ENCODE assay signal across 1 cellular context in genomic region chr11:72722050-72722748, GRCh38.
TF ChIP-seq lines count a peak whose summit lies in the region.

No MANE protein-coding gene starts in this region.

TF ChIP-seq in GM12878, 131 proteins besides CTCF, POLR2A, EP300 and RAD21 (continued from another document and continues in another):
- TF ChIP-seq MEF2B (IDR thresholded peaks at IDR 0.05; ENCODE audit: partially characterized antibody, poor library complexity, severe bottlenecking) = peak; percentile 46
- TF ChIP-seq RB1 (IDR thresholded peaks at IDR 0.05; ENCODE audit: borderline replicate concordance) = no peak
- TF ChIP-seq, protein P1, sequence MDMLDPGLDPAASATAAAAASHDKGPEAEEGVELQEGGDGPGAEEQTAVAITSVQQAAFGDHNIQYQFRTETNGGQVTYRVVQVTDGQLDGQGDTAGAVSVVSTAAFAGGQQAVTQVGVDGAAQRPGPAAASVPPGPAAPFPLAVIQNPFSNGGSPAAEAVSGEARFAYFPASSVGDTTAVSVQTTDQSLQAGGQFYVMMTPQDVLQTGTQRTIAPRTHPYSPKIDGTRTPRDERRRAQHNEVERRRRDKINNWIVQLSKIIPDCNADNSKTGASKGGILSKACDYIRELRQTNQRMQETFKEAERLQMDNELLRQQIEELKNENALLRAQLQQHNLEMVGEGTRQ (IDR thresholded peaks at IDR 0.05; ENCODE audit: borderline replicate concordance, low read depth, low read length) = no peak
- no peak for TF ChIP-seq ESRRA (IDR thresholded peaks at IDR 0.05; ENCODE audit: low read length)
- peak; percentile 61 to 71; a peak in 3 of 4 replicates for TF ChIP-seq BHLHE40 (IDR thresholded peaks at IDR 0.05; ENCODE audit: borderline replicate concordance in 1 of 2, low read depth in 2 of 2, low read length in 1 of 2)
- no peak for TF ChIP-seq SMARCA5 (IDR thresholded peaks at IDR 0.05)
- no peak for TF ChIP-seq SKIL (IDR thresholded peaks at IDR 0.05; ENCODE audit: low read depth, poor library complexity, severe bottlenecking)
- no peak for TF ChIP-seq NR2C1 (IDR thresholded peaks at IDR 0.05)
- TF ChIP-seq SMAD1 (IDR thresholded peaks at IDR 0.05; ENCODE audit: low read depth, partially characterized antibody) = no peak
- no peak for TF ChIP-seq KDM1A (IDR thresholded peaks at IDR 0.05; ENCODE audit: borderline replicate concordance)
- TF ChIP-seq CHD2 (IDR thresholded peaks at IDR 0.05; ENCODE audit: borderline replicate concordance, low read depth, low read length) = peak; percentile 75
- no peak for TF ChIP-seq RBBP5 (conservative IDR thresholded peaks at IDR 0.05)
- TF ChIP-seq, protein P2, sequence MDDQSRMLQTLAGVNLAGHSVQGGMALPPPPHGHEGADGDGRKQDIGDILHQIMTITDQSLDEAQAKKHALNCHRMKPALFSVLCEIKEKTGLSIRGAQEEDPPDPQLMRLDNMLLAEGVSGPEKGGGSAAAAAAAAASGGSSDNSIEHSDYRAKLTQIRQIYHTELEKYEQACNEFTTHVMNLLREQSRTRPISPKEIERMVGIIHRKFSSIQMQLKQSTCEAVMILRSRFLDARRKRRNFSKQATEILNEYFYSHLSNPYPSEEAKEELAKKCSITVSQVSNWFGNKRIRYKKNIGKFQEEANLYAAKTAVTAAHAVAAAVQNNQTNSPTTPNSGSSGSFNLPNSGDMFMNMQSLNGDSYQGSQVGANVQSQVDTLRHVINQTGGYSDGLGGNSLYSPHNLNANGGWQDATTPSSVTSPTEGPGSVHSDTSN (IDR thresholded peaks at IDR 0.05; ENCODE audit: insufficient replicate concordance, low read depth, low read length) = peak; percentile 73
- no peak for TF ChIP-seq SREBF1 (IDR thresholded peaks at IDR 0.05; ENCODE audit: low read length)
- no peak for TF ChIP-seq FOXK2 (IDR thresholded peaks at IDR 0.05)
- peak; percentile 98 for TF ChIP-seq CREM (IDR thresholded peaks at IDR 0.05; ENCODE audit: low read depth)
- TF ChIP-seq HCFC1 (IDR thresholded peaks at IDR 0.05; ENCODE audit: low read length) = no peak
- no peak for TF ChIP-seq DPF2 (IDR thresholded peaks at IDR 0.05)
- no peak for TF ChIP-seq SMC3 (IDR thresholded peaks at IDR 0.05; ENCODE audit: borderline replicate concordance, low read length)
- TF ChIP-seq POLR2AphosphoS2 (IDR thresholded peaks at IDR 0.05; ENCODE audit: low read depth, low read length) = 0 out of 2 replicates have a peak, but pooled peaks have one; percentile 81
- TF ChIP-seq YY1 (IDR thresholded peaks at IDR 0.05; ENCODE audit: low read depth, low read length) = no peak
- 0 out of 2 replicates have a peak, but pooled peaks have one; percentile 79 for TF ChIP-seq MLLT1 (IDR thresholded peaks at IDR 0.05)
- TF ChIP-seq SUPT20H (IDR thresholded peaks at IDR 0.05; ENCODE audit: borderline replicate concordance, control insufficient read depth, low read depth, low read length) = no peak
- TF ChIP-seq HDAC6 (IDR thresholded peaks at IDR 0.05; ENCODE audit: unreplicated experiment) = no peak
- no peak for TF ChIP-seq NFIC (IDR thresholded peaks at IDR 0.05; ENCODE audit: low read depth, low read length)
- TF ChIP-seq SIN3A (IDR thresholded peaks at IDR 0.05; ENCODE audit: low read depth, low read length) = peak; percentile 32; the same call in 1 of the 2 replicates
- TF ChIP-seq SUZ12 (IDR thresholded peaks at IDR 0.05; ENCODE audit: unreplicated experiment) = no peak
- peak; percentile 77 for TF ChIP-seq POLR2AphosphoS5 (IDR thresholded peaks at IDR 0.05; ENCODE audit: low read length)
- TF ChIP-seq, protein P3, sequence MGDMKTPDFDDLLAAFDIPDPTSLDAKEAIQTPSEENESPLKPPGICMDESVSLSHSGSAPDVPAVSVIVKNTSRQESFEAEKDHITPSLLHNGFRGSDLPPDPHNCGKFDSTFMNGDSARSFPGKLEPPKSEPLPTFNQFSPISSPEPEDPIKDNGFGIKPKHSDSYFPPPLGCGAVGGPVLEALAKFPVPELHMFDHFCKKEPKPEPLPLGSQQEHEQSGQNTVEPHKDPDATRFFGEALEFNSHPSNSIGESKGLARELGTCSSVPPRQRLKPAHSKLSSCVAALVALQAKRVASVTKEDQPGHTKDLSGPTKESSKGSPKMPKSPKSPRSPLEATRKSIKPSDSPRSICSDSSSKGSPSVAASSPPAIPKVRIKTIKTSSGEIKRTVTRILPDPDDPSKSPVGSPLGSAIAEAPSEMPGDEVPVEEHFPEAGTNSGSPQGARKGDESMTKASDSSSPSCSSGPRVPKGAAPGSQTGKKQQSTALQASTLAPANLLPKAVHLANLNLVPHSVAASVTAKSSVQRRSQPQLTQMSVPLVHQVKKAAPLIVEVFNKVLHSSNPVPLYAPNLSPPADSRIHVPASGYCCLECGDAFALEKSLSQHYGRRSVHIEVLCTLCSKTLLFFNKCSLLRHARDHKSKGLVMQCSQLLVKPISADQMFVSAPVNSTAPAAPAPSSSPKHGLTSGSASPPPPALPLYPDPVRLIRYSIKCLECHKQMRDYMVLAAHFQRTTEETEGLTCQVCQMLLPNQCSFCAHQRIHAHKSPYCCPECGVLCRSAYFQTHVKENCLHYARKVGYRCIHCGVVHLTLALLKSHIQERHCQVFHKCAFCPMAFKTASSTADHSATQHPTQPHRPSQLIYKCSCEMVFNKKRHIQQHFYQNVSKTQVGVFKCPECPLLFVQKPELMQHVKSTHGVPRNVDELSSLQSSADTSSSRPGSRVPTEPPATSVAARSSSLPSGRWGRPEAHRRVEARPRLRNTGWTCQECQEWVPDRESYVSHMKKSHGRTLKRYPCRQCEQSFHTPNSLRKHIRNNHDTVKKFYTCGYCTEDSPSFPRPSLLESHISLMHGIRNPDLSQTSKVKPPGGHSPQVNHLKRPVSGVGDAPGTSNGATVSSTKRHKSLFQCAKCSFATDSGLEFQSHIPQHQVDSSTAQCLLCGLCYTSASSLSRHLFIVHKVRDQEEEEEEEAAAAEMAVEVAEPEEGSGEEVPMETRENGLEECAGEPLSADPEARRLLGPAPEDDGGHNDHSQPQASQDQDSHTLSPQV (IDR thresholded peaks at IDR 0.05) = peak; percentile 19; the same call in 1 of the 2 replicates
- peak in 1 of 2 experiments; percentile 54; a peak in 2 of 3 replicates for TF ChIP-seq EGR1 (IDR thresholded peaks at IDR 0.05; ENCODE audit: borderline replicate concordance in 1 of 2, low read depth in 2 of 2, low read length in 2 of 2)
- TF ChIP-seq, protein P4, sequence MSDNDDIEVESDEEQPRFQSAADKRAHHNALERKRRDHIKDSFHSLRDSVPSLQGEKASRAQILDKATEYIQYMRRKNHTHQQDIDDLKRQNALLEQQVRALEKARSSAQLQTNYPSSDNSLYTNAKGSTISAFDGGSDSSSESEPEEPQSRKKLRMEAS (IDR thresholded peaks at IDR 0.05; ENCODE audit: low read depth, low read length) = 0 out of 2 replicates have a peak, but pooled peaks have one; percentile 10
- TF ChIP-seq YBX1 (IDR thresholded peaks at IDR 0.05) = no peak
- TF ChIP-seq CBFB (IDR thresholded peaks at IDR 0.05; ENCODE audit: low read depth) = no peak
- 0 out of 2 replicates have a peak, but pooled peaks have one; percentile 34 for TF ChIP-seq IKZF1 (conservative IDR thresholded peaks at IDR 0.05)
- no peak; a peak in 1 of 4 replicates for TF ChIP-seq ETV6 (conservative IDR thresholded peaks at IDR 0.05 in 1 of 2, IDR thresholded peaks at IDR 0.05 in 1 of 2; ENCODE audit: borderline replicate concordance in 1 of 2, low read depth in 1 of 2)
- TF ChIP-seq RCOR1 (conservative IDR thresholded peaks at IDR 0.05; ENCODE audit: low read depth, low read length) = no peak
- TF ChIP-seq MXI1 (IDR thresholded peaks at IDR 0.05; ENCODE audit: low read depth, low read length) = peak; percentile 67; the same call in 1 of the 2 replicates
- no peak for TF ChIP-seq EZH2 (IDR thresholded peaks at IDR 0.05; ENCODE audit: borderline replicate concordance, control insufficient read depth, low read depth, low read length)
- TF ChIP-seq RELB (IDR thresholded peaks at IDR 0.05; ENCODE audit: low read depth) = no peak
- TF ChIP-seq RUNX3 (IDR thresholded peaks at IDR 0.05; ENCODE audit: low read length) = peak; percentile 49; the same call in 1 of the 2 replicates
- TF ChIP-seq NR2C2 (IDR thresholded peaks at IDR 0.05; ENCODE audit: borderline replicate concordance, control insufficient read depth, insufficient read length, low read depth) = no peak
- no peak for TF ChIP-seq BCLAF1 (IDR thresholded peaks at IDR 0.05)
- TF ChIP-seq ATF7 (IDR thresholded peaks at IDR 0.05; ENCODE audit: low read depth) = peak; percentile 27; the same call in 1 of the 2 replicates
- no peak; the same call in 1 of the 2 replicates for TF ChIP-seq SMAD5 (IDR thresholded peaks at IDR 0.05; ENCODE audit: low read depth)
- peak; percentile 85 for TF ChIP-seq NBN (IDR thresholded peaks at IDR 0.05)
- no peak for TF ChIP-seq KAT2A (conservative IDR thresholded peaks at IDR 0.05; ENCODE audit: control insufficient read depth, low read depth, low read length)
- no peak for TF ChIP-seq JUND (IDR thresholded peaks at IDR 0.05; ENCODE audit: low read depth, low read length)
- no peak for TF ChIP-seq HDAC2 (IDR thresholded peaks at IDR 0.05)
- TF ChIP-seq STAT1 (conservative IDR thresholded peaks at IDR 0.05) = no peak
- TF ChIP-seq ZNF207 (IDR thresholded peaks at IDR 0.05; ENCODE audit: borderline replicate concordance) = no peak
- TF ChIP-seq, protein P5, sequence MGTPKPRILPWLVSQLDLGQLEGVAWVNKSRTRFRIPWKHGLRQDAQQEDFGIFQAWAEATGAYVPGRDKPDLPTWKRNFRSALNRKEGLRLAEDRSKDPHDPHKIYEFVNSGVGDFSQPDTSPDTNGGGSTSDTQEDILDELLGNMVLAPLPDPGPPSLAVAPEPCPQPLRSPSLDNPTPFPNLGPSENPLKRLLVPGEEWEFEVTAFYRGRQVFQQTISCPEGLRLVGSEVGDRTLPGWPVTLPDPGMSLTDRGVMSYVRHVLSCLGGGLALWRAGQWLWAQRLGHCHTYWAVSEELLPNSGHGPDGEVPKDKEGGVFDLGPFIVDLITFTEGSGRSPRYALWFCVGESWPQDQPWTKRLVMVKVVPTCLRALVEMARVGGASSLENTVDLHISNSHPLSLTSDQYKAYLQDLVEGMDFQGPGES (IDR thresholded peaks at IDR 0.05) = peak; percentile 8; the same call in 1 of the 2 replicates
- TF ChIP-seq TAF1 (IDR thresholded peaks at IDR 0.05; ENCODE audit: borderline replicate concordance, low read depth, low read length) = peak; percentile 74; the same call in 1 of the 2 replicates
- TF ChIP-seq TCF3 (IDR thresholded peaks at IDR 0.05; ENCODE audit: borderline replicate concordance, insufficient read depth, low read depth, low read length) = no peak
- TF ChIP-seq SP1 (IDR thresholded peaks at IDR 0.05; ENCODE audit: low read depth, low read length) = peak; percentile 48
